Comparison of ENCODE assay signal across 9 cellular contexts in the genomic region with DNA sequence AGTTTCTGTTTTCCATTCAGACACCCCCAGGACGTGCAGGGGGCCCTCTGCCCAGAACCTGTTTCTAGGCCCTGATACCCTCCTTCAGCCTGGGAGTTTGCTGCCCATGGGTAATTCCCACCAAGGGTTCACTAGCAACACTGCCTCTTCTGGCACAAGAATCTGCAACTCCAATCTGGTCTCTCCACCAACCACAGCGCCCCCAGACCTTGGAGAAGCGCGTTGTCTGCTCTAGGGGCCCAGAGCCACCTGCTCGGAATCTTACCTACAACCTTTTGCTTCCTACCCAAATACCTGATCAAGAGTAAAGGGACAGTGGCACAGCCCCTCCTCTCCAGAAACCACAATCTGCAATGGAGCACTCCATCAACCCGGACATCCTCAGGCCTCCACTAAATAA. TPM values are rescaled to one million over a fixed set of nuclear protein-coding genes. Genes with fewer than 3 reads are reported as not detected.
DNase-seq lines count a peak whose midpoint lies in the region; ATAC-seq, FAIRE-seq and TF ChIP-seq lines count a peak whose summit lies in the region.
"Had no signal": no experiment of that assay in that cellular context is flagged by ENCODE, and none has a peak within 500 bp of the region (broad histone marks: within the 10 kb centered on the region; RNA-seq: fewer than 3 reads in every experiment).

No MANE protein-coding gene starts in this region.

- no peak for TF ChIP-seq CTCF in heart right ventricle (IDR thresholded peaks at IDR 0.05)
- no peak for TF ChIP-seq CTCF in uterus (IDR thresholded peaks at IDR 0.05)

- no peak overlapping the region for H2BK5ac ChIP-seq in mesenchymal stem cell (ENCODE audit: low read depth, low read length, poor library complexity, severe bottlenecking)

- intact Hi-C loops in heart right ventricle (cut with DNase I) = no loop called here
- intact Hi-C loops in Right ventricle myocardium inferior (cut with DNase I) = no loop called here
- intact Hi-C loops in uterus (cut with DNase I; ENCODE audit: low total_unique reads) = no loop called here

- H3K4me3 ChIP-seq in heart right ventricle (peak overlapping the region; percentile 51 to 98 (median 84)), mesenchymal stem cell (ENCODE audit: insufficient read depth in 1 of 2, low read depth in 1 of 2, low read length in 2 of 2) (peak overlapping the region; percentile 80 to 95), uterus (peak overlapping the region; percentile 74 to 87)

- H2AFZ ChIP-seq in mesenchymal stem cell (ENCODE audit: low read depth, low read length) = no peak overlapping the region

- no peak overlapping the region for H3K4ac ChIP-seq in mesenchymal stem cell (ENCODE audit: low read depth in 1 of 2, low read length in 2 of 2)

- DNase-seq in heart right ventricle (no peak), Right ventricle myocardium inferior (ENCODE audit: missing footprints) (no peak), astrocyte of the hippocampus (ENCODE audit: low read depth, low spot score) (peak; percentile 3), mesenchymal stem cell (no peak), uterus (no peak), C1 segment of cervical spinal cord (lab: John Stamatoyannopoulos, UW) (no peak), RCC 7860 (ENCODE audit: low spot score) (no peak)

- H2BK15ac ChIP-seq in mesenchymal stem cell (ENCODE audit: low read depth, poor library complexity, severe bottlenecking) = no peak overlapping the region

- H3K36me3 ChIP-seq in heart right ventricle (peaks cover 0 to 36% (median 29%) of the 10 kb centered on the region in 9 donors), mesenchymal stem cell (ENCODE audit: control insufficient read depth in 1 of 2, insufficient read depth in 2 of 2, low read depth in 1 of 2, low read length in 2 of 2) (peaks cover 32 to 39% of the 10 kb centered on the region in 2 experiments), uterus (no peaks in the 10 kb centered on the region)

- TF ChIP-seq POLR2A in uterus (IDR thresholded peaks at IDR 0.05) = no peak

- H3K27ac ChIP-seq in heart right ventricle = peak overlapping the region in 3 of 10 donors; percentile 85 to 95 (median 95)
- no peak overlapping the region for H3K27ac ChIP-seq in mesenchymal stem cell (ENCODE audit: low read length, poor library complexity, severe bottlenecking)
- peak overlapping the region in 1 of 2 donors; percentile 86 for H3K27ac ChIP-seq in uterus

- no peak overlapping the region for H4K8ac ChIP-seq in mesenchymal stem cell (ENCODE audit: low read length)

- FAIRE-seq in RCC 7860 (lab: Jason Lieb, UNC) = no peak

- H2BK120ac ChIP-seq in mesenchymal stem cell (ENCODE audit: low read depth, low read length) = no peak overlapping the region

- peaks cover 32% of the 10 kb centered on the region for H3K79me1 ChIP-seq in mesenchymal stem cell (replicated peaks; ENCODE audit: low read length, poor library complexity, severe bottlenecking)

- H3K18ac ChIP-seq in mesenchymal stem cell (ENCODE audit: low read depth in 1 of 2, low read length in 2 of 2) = no peak overlapping the region

- no peak overlapping the region for H2AK5ac ChIP-seq in mesenchymal stem cell (ENCODE audit: low read length, severe bottlenecking)

- peaks cover 7 to 19% (median 15%) of the 10 kb centered on the region in 9 donors for H3K4me1 ChIP-seq in heart right ventricle
- H3K4me1 ChIP-seq in mesenchymal stem cell (ENCODE audit: control insufficient read depth, insufficient read depth, low read depth, low read length) = peaks cover 13% of the 10 kb centered on the region
- peaks cover 0 to 6% of the 10 kb centered on the region in 2 donors for H3K4me1 ChIP-seq in uterus

- peak overlapping the region in 1 of 2 experiments; percentile 28 for H3K14ac ChIP-seq in mesenchymal stem cell (ENCODE audit: low read length in 2 of 2)

- peak overlapping the region; percentile 49 for H3K4me2 ChIP-seq in mesenchymal stem cell (ENCODE audit: low read length, poor library complexity, severe bottlenecking)

- H3K9ac ChIP-seq in mesenchymal stem cell (ENCODE audit: low read length) = peak overlapping the region; percentile 91

- peaks cover 0 to 49% (median 28%) of the 10 kb centered on the region in 11 donors for H3K9me3 ChIP-seq in heart right ventricle
- H3K9me3 ChIP-seq in mesenchymal stem cell (ENCODE audit: control insufficient read depth, low read length) = peaks cover 32% of the 10 kb centered on the region
- H3K9me3 ChIP-seq in uterus = peaks cover 0 to 34% of the 10 kb centered on the region in 2 donors

- H3K27me3 ChIP-seq in heart right ventricle (peaks cover 0 to under 1% (median 0%) of the 10 kb centered on the region in 7 donors), mesenchymal stem cell (ENCODE audit: control insufficient read depth in 1 of 2, insufficient read depth in 1 of 2, low read length in 2 of 2) (no peaks in the 10 kb centered on the region), uterus (no peaks in the 10 kb centered on the region)

- no peak overlapping the region for H3K23ac ChIP-seq in mesenchymal stem cell (ENCODE audit: low read length in 2 of 2)

- 20 to 25% methylated on average over 6 of the region's 6 CpGs for WGBS in heart right ventricle, 2 donors
- WGBS in mesenchymal stem cell = 14% methylated on average over 6 of the region's 6 CpGs

- no peak overlapping the region for H4K91ac ChIP-seq in mesenchymal stem cell (ENCODE audit: low read length)

- ATAC-seq in heart right ventricle (no peak), Right ventricle myocardium inferior (no peak), GM21528 (IDR thresholded peaks at IDR 0.05; ENCODE audit: low FRiP score, unreplicated experiment) (no peak)

- H2BK12ac ChIP-seq in mesenchymal stem cell (ENCODE audit: low read length in 2 of 2) = no peak overlapping the region

RNA-seq across cellular contexts. Expression of gene ZNF180, which starts 0.8 kb away (rescaled TPM):
- total RNA-seq in heart right ventricle (1 to 10 TPM; 3.2 to 6.7 (median 4.6) TPM), Right ventricle myocardium inferior (4.5 TPM), uterus (10 to 100 TPM in 2 of 4 donors, 1 to 10 TPM in 2; 2.6 to 23.4 (median 11.2) TPM)
- polyA plus RNA-seq in heart right ventricle = 1 to 10 TPM; 1.7 to 4.5 TPM
- 1.9 TPM for polyA plus RNA-seq in mesenchymal stem cell (2013, experiment 1 of 2)
- 2.0 TPM for polyA plus RNA-seq in mesenchymal stem cell (2013, experiment 2 of 2)

RNA-seq across cellular contexts. Expression of gene CEACAM20, which starts 29.9 kb away (rescaled TPM):
- total RNA-seq in heart right ventricle = not detected
- polyA plus RNA-seq in heart right ventricle = not detected
- total RNA-seq in Right ventricle myocardium inferior = not detected
- polyA plus RNA-seq in mesenchymal stem cell (2013, experiment 1 of 2) = not detected
- not detected for polyA plus RNA-seq in mesenchymal stem cell (2013, experiment 2 of 2)
- total RNA-seq in uterus = 1 to 10 TPM in 1 of 4 donors, under 1 TPM in 1, not detected in 2; 0.40 to 2.9 TPM
- total RNA-seq: SK-MEL-5 had no signal

RNA-seq across cellular contexts. Expression of gene ZNF229, which starts 51.3 kb away (rescaled TPM):
- 10 to 100 TPM in 1 of 10 donors, 1 to 10 TPM in 9; 5.4 to 11.4 (median 6.9) TPM for total RNA-seq in heart right ventricle
- polyA plus RNA-seq in heart right ventricle = 1 to 10 TPM; 2.4 to 2.6 TPM
- 7.3 TPM for total RNA-seq in Right ventricle myocardium inferior
- polyA plus RNA-seq in mesenchymal stem cell (2013, experiment 1 of 2) = 6.8 TPM
- 6.9 TPM for polyA plus RNA-seq in mesenchymal stem cell (2013, experiment 2 of 2)
- total RNA-seq in uterus = 10 to 100 TPM in 1 of 4 donors, 1 to 10 TPM in 3; 1.0 to 23.7 (median 2.4) TPM
